Comparison of ENCODE assay signal across 8 cellular contexts in the genomic region with DNA sequence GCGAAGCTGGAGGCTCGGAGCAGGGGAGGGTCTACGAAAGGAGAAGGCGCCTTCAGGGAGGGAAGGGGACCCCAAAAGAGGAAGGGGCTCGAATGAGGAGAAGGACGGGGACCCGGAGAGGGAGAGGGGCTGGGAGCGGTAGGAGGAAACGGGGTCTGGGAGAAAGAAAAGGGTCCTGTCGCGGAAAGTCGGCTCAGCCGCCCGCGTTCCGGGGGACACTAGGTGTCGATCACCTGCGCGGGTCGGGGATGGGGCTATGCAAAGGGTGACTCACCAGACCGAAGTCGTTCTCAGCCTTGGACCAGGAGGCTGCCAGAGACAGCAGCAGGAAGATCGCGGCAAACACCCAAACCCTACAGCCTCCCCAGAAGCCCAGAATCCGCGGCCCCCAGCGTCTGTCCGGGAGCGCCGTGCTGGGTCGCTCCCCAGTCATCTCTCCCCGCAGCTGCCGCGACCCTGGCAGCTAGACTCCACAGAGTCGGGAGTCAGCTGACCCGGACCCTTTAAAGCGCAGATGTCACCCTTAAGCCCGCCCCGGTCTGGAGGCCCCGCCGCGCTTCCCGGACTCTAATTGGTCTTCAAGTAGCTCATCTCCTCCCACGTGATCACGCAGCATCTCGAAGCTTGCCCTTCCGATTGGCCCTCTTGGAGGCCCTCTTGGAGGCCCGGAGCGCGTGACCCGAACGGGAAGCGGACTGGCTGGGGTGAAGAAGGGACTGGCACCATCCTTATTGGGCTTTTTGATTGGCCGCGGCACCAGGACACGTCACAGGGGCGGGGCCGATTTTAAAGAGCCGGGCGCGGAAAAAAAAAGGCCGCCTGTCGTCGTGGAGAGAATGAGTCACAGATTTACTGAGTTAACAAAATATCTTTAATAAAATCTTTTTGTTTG. TPM values are rescaled to one million over a fixed set of nuclear protein-coding genes. Genes with fewer than 3 reads are reported as not detected.
DNase-seq lines count a peak whose midpoint lies in the region; ATAC-seq and TF ChIP-seq lines count a peak whose summit lies in the region.

A gene (minus strand): TSS at position 478 of the 892 bp plus-strand sequence. CDS start 45 bp downstream, at position 433.

- TF ChIP-seq RAD21 in Ishikawa (IDR thresholded peaks at IDR 0.05; ENCODE audit: low read depth): no peak

- H3K27me3 ChIP-seq in PC-3 (ENCODE audit: low read length) (no peaks in the 10 kb centered on the region), mononuclear cell (ENCODE audit: insufficient read depth, low read length) (no peaks in the 10 kb centered on the region)

- peak within 1 kb of the TSS; percentile 77 for H3K27ac ChIP-seq in PC-3 (ENCODE audit: low read length)

- H3K9me3 ChIP-seq in PC-3 (ENCODE audit: low read length) (no peaks in the 10 kb centered on the region), mononuclear cell (ENCODE audit: low read depth, low read length) (no peaks in the 10 kb centered on the region)

- H3K4me3 ChIP-seq in PC-3 (ENCODE audit: low read length) (peak within 1 kb of the TSS; percentile 79), epithelial cell of esophagus (ENCODE audit: low read length) (peak within 1 kb of the TSS; percentile 92), mononuclear cell (ENCODE audit: low read length) (peak within 1 kb of the TSS; percentile 79)

- CTCF ChIA-PET in PC-3 (lab: Charles Lee): interaction anchor here (0.6 to 1.0 kb wide), 3 partner anchors 10 to 39 kb away, joined by 3 to 7 read pairs (median 6); a partner anchor contains a TSS

- intact Hi-C loops in PC-3 (cut with micrococcal nuclease): loop anchor here (1.0 to 10.0 kb wide), 4 partner anchors 28 to 178 kb away; a partner anchor contains a TSS

- ATAC-seq in GM21576 (IDR thresholded peaks at IDR 0.05; ENCODE audit: unreplicated experiment) (peak; percentile 90), PC-3 (peak; percentile 96)

- H3K4me2 ChIP-seq in PC-3 (ENCODE audit: low read length): peak within 1 kb of the TSS; percentile 95

- DNase-seq in DMS114 treated with DMSO at 0.1 percent for 48 hours (lab: John Stamatoyannopoulos, UW; ENCODE audit: unreplicated experiment): peak; percentile 100
- peak; percentile 100 for DNase-seq in PC-3
- DNase-seq in activated T-cell treated with anti-CD3 and anti-CD28 coated beads for 48 hours (ENCODE audit: low read depth): peak; percentile 97
- DNase-seq in epithelial cell of esophagus (ENCODE audit: low read depth): peak; percentile 100
- peak; percentile 90 to 99 for DNase-seq in stimulated activated CD8-positive, alpha-beta memory T cell treated with anti-CD3 and anti-CD28 coated beads, Interleukin-4, amount 100 ng/mL, for 1 hour (ENCODE audit: low read depth in 2 of 2, low spot score in 1 of 2)

- peak within 1 kb of the TSS; percentile 63 for H3K9ac ChIP-seq in PC-3 (ENCODE audit: low read length)

- peaks cover 5% of the 10 kb centered on the region; the same call in 1 of the 2 replicates for H3K4me1 ChIP-seq in PC-3 (ENCODE audit: insufficient read depth, low read length)
- H3K4me1 ChIP-seq in mononuclear cell (ENCODE audit: insufficient read depth, low read length): peaks cover 29% of the 10 kb centered on the region

- BruUV-seq in PC-3 (replicated peaks; lab: Mats Ljungman, UMichigan): TSS peak; percentile 61

- H3F3A ChIP-seq in PC-3 (ENCODE audit: low read length, unreplicated experiment): no peaks in the 10 kb centered on the region

- peaks cover 7% of the 10 kb centered on the region for H3K36me3 ChIP-seq in PC-3 (ENCODE audit: low read depth, low read length)

- no peak for TF ChIP-seq CTCF in PC-3 (conservative IDR thresholded peaks at IDR 0.05; ENCODE audit: low read depth, low read length)
- TF ChIP-seq CTCF in epithelial cell of esophagus (IDR thresholded peaks at IDR 0.05; ENCODE audit: insufficient read depth, low read depth, low read length, missing control alignments): no peak

- no peak for TF ChIP-seq EP300 in Ishikawa (IDR thresholded peaks at IDR 0.05; ENCODE audit: borderline replicate concordance)

- peak within 1 kb of the TSS; percentile 83 for H2AFZ ChIP-seq in PC-3 (ENCODE audit: low read length)

- POLR2A ChIA-PET in PC-3 (lab: Charles Lee; ENCODE audit: unreplicated experiment): interaction anchor here (0.6 to 1.0 kb wide), 5 partner anchors 10 to 47 kb away, joined by 4 to 13 read pairs (median 6); a partner anchor contains a TSS

- 0 out of 2 replicates have a peak, but pooled peaks cover 5% of the 10 kb centered on the region for H3K79me2 ChIP-seq in PC-3 (ENCODE audit: low read length)

- no peaks in the 10 kb centered on the region for H3K9me2 ChIP-seq in PC-3 (replicated peaks; ENCODE audit: low read length)

- no peaks in the 10 kb centered on the region for H4K20me1 ChIP-seq in PC-3 (ENCODE audit: low read length)

TF ChIP-seq in Ishikawa, 13 proteins besides CTCF, POLR2A, EP300 and RAD21:
- TF ChIP-seq FOXM1 (IDR thresholded peaks at IDR 0.05; ENCODE audit: borderline replicate concordance, low read depth): no peak
- no peak for TF ChIP-seq CEBPB (IDR thresholded peaks at IDR 0.05)
- TF ChIP-seq, protein P1, sequence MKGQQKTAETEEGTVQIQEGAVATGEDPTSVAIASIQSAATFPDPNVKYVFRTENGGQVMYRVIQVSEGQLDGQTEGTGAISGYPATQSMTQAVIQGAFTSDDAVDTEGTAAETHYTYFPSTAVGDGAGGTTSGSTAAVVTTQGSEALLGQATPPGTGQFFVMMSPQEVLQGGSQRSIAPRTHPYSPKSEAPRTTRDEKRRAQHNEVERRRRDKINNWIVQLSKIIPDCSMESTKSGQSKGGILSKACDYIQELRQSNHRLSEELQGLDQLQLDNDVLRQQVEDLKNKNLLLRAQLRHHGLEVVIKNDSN (IDR thresholded peaks at IDR 0.05): peak; percentile 98
- no peak for TF ChIP-seq NFIC (IDR thresholded peaks at IDR 0.05)
- no peak for TF ChIP-seq YY1 (IDR thresholded peaks at IDR 0.05; ENCODE audit: low read depth)
- TF ChIP-seq ZBTB7A (IDR thresholded peaks at IDR 0.05; ENCODE audit: low read depth): no peak
- TF ChIP-seq, protein P2, sequence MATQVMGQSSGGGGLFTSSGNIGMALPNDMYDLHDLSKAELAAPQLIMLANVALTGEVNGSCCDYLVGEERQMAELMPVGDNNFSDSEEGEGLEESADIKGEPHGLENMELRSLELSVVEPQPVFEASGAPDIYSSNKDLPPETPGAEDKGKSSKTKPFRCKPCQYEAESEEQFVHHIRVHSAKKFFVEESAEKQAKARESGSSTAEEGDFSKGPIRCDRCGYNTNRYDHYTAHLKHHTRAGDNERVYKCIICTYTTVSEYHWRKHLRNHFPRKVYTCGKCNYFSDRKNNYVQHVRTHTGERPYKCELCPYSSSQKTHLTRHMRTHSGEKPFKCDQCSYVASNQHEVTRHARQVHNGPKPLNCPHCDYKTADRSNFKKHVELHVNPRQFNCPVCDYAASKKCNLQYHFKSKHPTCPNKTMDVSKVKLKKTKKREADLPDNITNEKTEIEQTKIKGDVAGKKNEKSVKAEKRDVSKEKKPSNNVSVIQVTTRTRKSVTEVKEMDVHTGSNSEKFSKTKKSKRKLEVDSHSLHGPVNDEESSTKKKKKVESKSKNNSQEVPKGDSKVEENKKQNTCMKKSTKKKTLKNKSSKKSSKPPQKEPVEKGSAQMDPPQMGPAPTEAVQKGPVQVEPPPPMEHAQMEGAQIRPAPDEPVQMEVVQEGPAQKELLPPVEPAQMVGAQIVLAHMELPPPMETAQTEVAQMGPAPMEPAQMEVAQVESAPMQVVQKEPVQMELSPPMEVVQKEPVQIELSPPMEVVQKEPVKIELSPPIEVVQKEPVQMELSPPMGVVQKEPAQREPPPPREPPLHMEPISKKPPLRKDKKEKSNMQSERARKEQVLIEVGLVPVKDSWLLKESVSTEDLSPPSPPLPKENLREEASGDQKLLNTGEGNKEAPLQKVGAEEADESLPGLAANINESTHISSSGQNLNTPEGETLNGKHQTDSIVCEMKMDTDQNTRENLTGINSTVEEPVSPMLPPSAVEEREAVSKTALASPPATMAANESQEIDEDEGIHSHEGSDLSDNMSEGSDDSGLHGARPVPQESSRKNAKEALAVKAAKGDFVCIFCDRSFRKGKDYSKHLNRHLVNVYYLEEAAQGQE (IDR thresholded peaks at IDR 0.05; ENCODE audit: low read depth): no peak
- peak; percentile 60; the same call in 1 of the 2 replicates for TF ChIP-seq TCF12 (IDR thresholded peaks at IDR 0.05; ENCODE audit: low read depth)
- peak; percentile 67 for TF ChIP-seq TAF1 (IDR thresholded peaks at IDR 0.05; ENCODE audit: low read depth)
- TF ChIP-seq, protein P3, sequence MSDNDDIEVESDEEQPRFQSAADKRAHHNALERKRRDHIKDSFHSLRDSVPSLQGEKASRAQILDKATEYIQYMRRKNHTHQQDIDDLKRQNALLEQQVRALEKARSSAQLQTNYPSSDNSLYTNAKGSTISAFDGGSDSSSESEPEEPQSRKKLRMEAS (IDR thresholded peaks at IDR 0.05): peak; percentile 58
- peak; percentile 71 for TF ChIP-seq CREB1 (IDR thresholded peaks at IDR 0.05; ENCODE audit: low read depth)
- TF ChIP-seq EGR1 (IDR thresholded peaks at IDR 0.05): no peak
- TF ChIP-seq TEAD4 (IDR thresholded peaks at IDR 0.05): no peak

RNA-seq across cellular contexts. Expression of the gene that starts here (rescaled TPM):
- total RNA-seq in PC-3 (2014; rRNA removed) (31.7 and 33.1 TPM in 2 replicates), mononuclear cell (19.4 TPM)

Comparison
In these comparisons a context has a peak if more than half of its experiments do, and no peak if none do; other contexts are left out.
1. Peak in every context shown above with its lines: DNase-seq, ATAC-seq, H3K4me3 ChIP-seq and H3K27ac ChIP-seq.